In the genomic region with DNA sequence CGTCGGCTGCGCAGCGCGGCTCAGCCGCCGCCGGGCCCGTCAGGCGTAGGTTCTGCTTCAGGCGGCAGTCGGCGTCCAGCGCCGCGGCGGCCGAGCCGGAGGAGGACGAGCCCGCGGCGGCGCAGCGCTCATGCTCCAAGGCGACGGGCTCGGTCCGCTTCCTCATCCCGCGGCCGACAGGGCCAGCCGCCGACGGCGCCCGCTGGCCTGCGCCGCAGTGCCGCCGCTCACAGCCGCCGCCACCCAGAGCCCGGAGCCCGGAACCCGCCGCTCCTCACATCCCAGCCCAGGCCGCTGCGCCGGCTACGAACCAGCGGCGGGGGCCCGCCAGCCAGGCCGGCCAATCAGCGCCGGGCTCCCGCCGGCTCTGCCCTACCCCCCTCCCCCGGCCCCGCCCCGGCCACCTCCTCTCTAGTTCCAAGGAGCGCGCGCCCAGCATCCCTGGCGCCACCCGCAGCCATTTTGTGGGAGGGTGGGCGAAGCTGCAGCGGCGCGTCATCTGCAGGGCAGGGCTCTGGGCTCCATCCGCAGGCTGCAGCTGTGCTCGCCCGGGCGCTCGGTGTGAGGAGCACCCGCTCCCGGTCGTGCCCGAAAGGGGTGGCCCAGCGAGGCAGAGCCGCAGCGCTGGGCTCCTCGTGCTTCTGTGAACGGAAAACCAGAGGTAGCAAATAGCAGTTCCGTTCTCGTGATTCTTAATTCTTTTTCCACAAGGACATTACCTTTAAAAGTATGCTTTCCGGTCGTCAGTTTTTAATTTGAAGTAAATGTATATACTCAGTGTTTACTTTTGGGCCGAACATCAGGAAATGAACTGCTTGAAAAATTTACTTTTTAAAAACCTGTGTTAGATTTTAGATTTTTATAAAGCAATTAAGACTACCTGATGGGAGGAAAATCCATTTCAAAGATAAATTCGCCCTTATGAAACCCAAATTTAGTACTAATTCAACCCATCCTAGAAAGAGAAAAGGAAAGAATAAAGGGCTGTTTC, we compare ENCODE assay signal across 8 cellular contexts. TPM values are rescaled to one million over a fixed set of nuclear protein-coding genes. Genes with fewer than 3 reads are reported as not detected.
DNase-seq lines count a peak whose midpoint lies in the region; ATAC-seq and TF ChIP-seq lines count a peak whose summit lies in the region.

A gene (minus strand): TSS at position 298 of the 991 bp plus-strand sequence. CDS start 132 bp downstream, at position 166.

- peak within 1 kb of the TSS; percentile 67 to 97 (median 87) for H3K4me3 ChIP-seq in heart left ventricle
- H3K4me3 ChIP-seq in transverse colon: peak within 1 kb of the TSS; percentile 71 to 94 (median 74)

- peaks cover 0 to 4% of the 10 kb centered on the region in 2 donors for H3K27me3 Mint-ChIP-seq in T-cell

- no peaks in the 10 kb centered on the region for H3K36me3 ChIP-seq in heart left ventricle
- no peaks in the 10 kb centered on the region for H3K36me3 ChIP-seq in transverse colon

- in situ Hi-C loops in GM13977 (cut with MboI; ENCODE audit: low pct_unique_long_range_greater_than_20kb, low sequenced_read_pairs, unreplicated experiment) (loop anchor here (10.0 kb wide), 1 partner anchor 96 kb away; no protein-coding TSS in a partner anchor), transverse colon (cut with MboI; ENCODE audit: low pct_ligation_motif_present in 1 of 4, low pct_unique_long_range_greater_than_20kb in 1 of 4, low sequenced_read_pairs in 3 of 4) (loop anchor here in 2 of 4 donors (10.0 to 25.0 kb wide), 3 partner anchors 86 to 396 kb away; a partner anchor contains a TSS)

- TF ChIP-seq EP300 in transverse colon (IDR thresholded peaks at IDR 0.05; ENCODE audit: low read depth): no peak

- no peaks in the 10 kb centered on the region for H3K9me3 Mint-ChIP-seq in T-cell

- H3K4me1 Mint-ChIP-seq in T-cell: peaks cover 13 to 20% (median 19%) of the 10 kb centered on the region in 3 donors

- CTCF ChIA-PET in T-cell (lab: Charles Lee): interaction anchor here (0.6 to 1.1 kb wide), 4 partner anchors 8 to 1382 kb away, joined by 3 to 10 read pairs (median 5); a partner anchor contains a TSS

- peaks cover 3% of the 10 kb centered on the region for H3K36me3 Mint-ChIP-seq in T-cell

- peak within 1 kb of the TSS; percentile 80 to 86 (median 80) for H3K4me3 Mint-ChIP-seq in T-cell

- H3K27ac ChIP-seq in adipose tissue (ENCODE audit: low read depth, low read length) (no peak within 1 kb of the TSS), heart left ventricle (peak within 1 kb of the TSS; percentile 48 to 93 (median 88)), transverse colon (peak within 1 kb of the TSS; percentile 94 to 98 (median 94))

- POLR2A ChIA-PET in T-cell (lab: Charles Lee): interaction anchor here in 1 of 2 donors (0.6 to 0.7 kb wide), 2 partner anchors 21 to 98 kb away, joined by 3 to 7 read pairs; no protein-coding TSS in a partner anchor

- TF ChIP-seq CTCF in GM13977 (IDR thresholded peaks at IDR 0.05; ENCODE audit: extremely low read depth, insufficient read depth, missing control alignments) (peak; percentile 25), heart left ventricle (IDR thresholded peaks at IDR 0.05) (peak in 1 of 12 donors; percentile 4), transverse colon (IDR thresholded peaks at IDR 0.05) (no peak)

- intact Hi-C loops in heart left ventricle (cut with DNase I): loop anchor here in 9 of 10 donors (5.0 to 10.0 kb wide), 10 partner anchors 76 to 326 kb away; a partner anchor contains a TSS
- intact Hi-C loops in transverse colon (cut with DNase I; ENCODE audit: low total_unique reads): no loop called here

- H3K27ac Mint-ChIP-seq in T-cell: peak within 1 kb of the TSS; percentile 76 to 77

- peak; percentile 90 for ATAC-seq in HG02870 (IDR thresholded peaks at IDR 0.05; ENCODE audit: unreplicated experiment)
- peak; percentile 90 to 94 (median 92) for ATAC-seq in T-cell (replicated peaks in 1 of 4)
- peak; percentile 99 to 100 (median 100) for ATAC-seq in heart left ventricle

- H3K4me1 ChIP-seq in heart left ventricle (peaks cover 0 to 19% (median 7%) of the 10 kb centered on the region in 12 donors), transverse colon (peaks cover 3 to 15% (median 11%) of the 10 kb centered on the region in 4 donors)

- WGBS in adipose tissue, 3 donors: 0 to 1% (median 1%) methylated on average over 71 to 91 of the region's 91 CpGs
- WGBS in heart left ventricle, 4 donors: 1 to 2% (median 1%) methylated on average over 35 to 91 of the region's 91 CpGs
- 1 to 9% methylated on average over 4 to 38 of the region's 91 CpGs for WGBS in transverse colon (ENCODE audit: low coverage in 1 of 2), 2 donors

- TF ChIP-seq POLR2A in heart left ventricle (IDR thresholded peaks at IDR 0.05) (peak; percentile 49 to 51), transverse colon (IDR thresholded peaks at IDR 0.05) (peak; percentile 91)

- H3K27me3 ChIP-seq in heart left ventricle (no peaks in the 10 kb centered on the region), transverse colon (no peaks in the 10 kb centered on the region)

- peak; percentile 97 for DNase-seq in GM13977 (ENCODE audit: low spot score)
- peak; percentile 98 for DNase-seq in NCI-H146 (lab: John Stamatoyannopoulos, UW)
- peak; percentile 85 to 96 (median 90) for DNase-seq in T-cell
- DNase-seq in heart left ventricle: peak; percentile 96 to 98 (median 98)
- DNase-seq in pons (ENCODE audit: low spot score): peak; percentile 96
- DNase-seq in transverse colon: peak; percentile 98

- H3K9me3 ChIP-seq in heart left ventricle (no peaks in the 10 kb centered on the region), transverse colon (no peaks in the 10 kb centered on the region)

RNA-seq across cellular contexts. Expression of the gene that starts here (rescaled TPM):
- total RNA-seq in T-cell: 10 to 100 TPM; 19.5 to 27.7 (median 22.1) TPM
- polyA plus RNA-seq in adipose tissue: 10 to 100 TPM; 31.0 to 35.7 (median 33.0) TPM
- total RNA-seq in heart left ventricle: 10 to 100 TPM; 15.6 to 43.8 (median 26.5) TPM
- polyA plus RNA-seq in heart left ventricle: 10 to 100 TPM; 25.0 to 34.3 TPM
- total RNA-seq in transverse colon: 100 to 1,000 TPM in 1 of 4 donors, 10 to 100 TPM in 3; 67.3 to 103 (median 73.4) TPM
